ENCODE assay signal across 2 cellular contexts in genomic region chr19:49855676-49856573, GRCh38.
A peak's percentile ranks its signal among the peaks of the same experiment; 100 is the strongest.
TF ChIP-seq lines count a peak whose summit lies in the region.

No MANE protein-coding gene starts in this region.

TF ChIP-seq in A549, 52 proteins besides CTCF, POLR2A, EP300 and RAD21:
- TF ChIP-seq FOSB (CRISPR knock-in tag; IDR thresholded peaks at IDR 0.05) (0 out of 2 replicates have a peak, but pooled peaks have one; percentile 29), KDM5A (IDR thresholded peaks at IDR 0.05) (no peak), HDAC2 (IDR thresholded peaks at IDR 0.05) (no peak), POLR2AphosphoS2 (conservative IDR thresholded peaks at IDR 0.05; ENCODE audit: low read length) (peak; percentile 92; the same call in 1 of the 2 replicates), GATA3 (IDR thresholded peaks at IDR 0.05; ENCODE audit: borderline replicate concordance) (peak; percentile 38; the same call in 1 of the 2 replicates), JUN (IDR thresholded peaks at IDR 0.05) (peak in 1 of 2 experiments; percentile 2; a peak in 1 of 5 replicates)
TF ChIP-seq in A549: peak in this region for 4.

TF ChIP-seq in SK-N-SH, 30 proteins besides CTCF, POLR2A, EP300 and RAD21:
- no peak for TF ChIP-seq FOSL2 (IDR thresholded peaks at IDR 0.05; ENCODE audit: borderline replicate concordance, low read depth)
- TF ChIP-seq SIN3A (IDR thresholded peaks at IDR 0.05; ENCODE audit: borderline replicate concordance, low read depth, low read length) = peak; percentile 80; the same call in 1 of the 2 replicates
- TF ChIP-seq, protein P1, sequence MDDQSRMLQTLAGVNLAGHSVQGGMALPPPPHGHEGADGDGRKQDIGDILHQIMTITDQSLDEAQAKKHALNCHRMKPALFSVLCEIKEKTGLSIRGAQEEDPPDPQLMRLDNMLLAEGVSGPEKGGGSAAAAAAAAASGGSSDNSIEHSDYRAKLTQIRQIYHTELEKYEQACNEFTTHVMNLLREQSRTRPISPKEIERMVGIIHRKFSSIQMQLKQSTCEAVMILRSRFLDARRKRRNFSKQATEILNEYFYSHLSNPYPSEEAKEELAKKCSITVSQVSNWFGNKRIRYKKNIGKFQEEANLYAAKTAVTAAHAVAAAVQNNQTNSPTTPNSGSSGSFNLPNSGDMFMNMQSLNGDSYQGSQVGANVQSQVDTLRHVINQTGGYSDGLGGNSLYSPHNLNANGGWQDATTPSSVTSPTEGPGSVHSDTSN (IDR thresholded peaks at IDR 0.05) = peak; percentile 41; the same call in 1 of the 2 replicates
- TF ChIP-seq, protein P2, sequence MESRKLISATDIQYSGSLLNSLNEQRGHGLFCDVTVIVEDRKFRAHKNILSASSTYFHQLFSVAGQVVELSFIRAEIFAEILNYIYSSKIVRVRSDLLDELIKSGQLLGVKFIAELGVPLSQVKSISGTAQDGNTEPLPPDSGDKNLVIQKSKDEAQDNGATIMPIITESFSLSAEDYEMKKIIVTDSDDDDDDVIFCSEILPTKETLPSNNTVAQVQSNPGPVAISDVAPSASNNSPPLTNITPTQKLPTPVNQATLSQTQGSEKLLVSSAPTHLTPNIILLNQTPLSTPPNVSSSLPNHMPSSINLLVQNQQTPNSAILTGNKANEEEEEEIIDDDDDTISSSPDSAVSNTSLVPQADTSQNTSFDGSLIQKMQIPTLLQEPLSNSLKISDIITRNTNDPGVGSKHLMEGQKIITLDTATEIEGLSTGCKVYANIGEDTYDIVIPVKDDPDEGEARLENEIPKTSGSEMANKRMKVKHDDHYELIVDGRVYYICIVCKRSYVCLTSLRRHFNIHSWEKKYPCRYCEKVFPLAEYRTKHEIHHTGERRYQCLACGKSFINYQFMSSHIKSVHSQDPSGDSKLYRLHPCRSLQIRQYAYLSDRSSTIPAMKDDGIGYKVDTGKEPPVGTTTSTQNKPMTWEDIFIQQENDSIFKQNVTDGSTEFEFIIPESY (IDR thresholded peaks at IDR 0.05; ENCODE audit: borderline replicate concordance, low read depth) = peak; percentile 55; the same call in 1 of the 2 replicates
- peak; percentile 34; the same call in 1 of the 2 replicates for TF ChIP-seq POLR2AphosphoS5 (IDR thresholded peaks at IDR 0.05; ENCODE audit: low read depth, low read length)
- peak; percentile 30; the same call in 1 of the 2 replicates for TF ChIP-seq ELF1 (IDR thresholded peaks at IDR 0.05)
